Comparison of ENCODE assay signal across 27 cellular contexts in genomic region chr16:86768231-86768791, GRCh38.
DNase-seq lines count a peak whose midpoint lies in the region; ATAC-seq, FAIRE-seq and TF ChIP-seq lines count a peak whose summit lies in the region.
"Had no signal": no experiment of that assay in that cellular context is flagged by ENCODE, and none has a peak within 500 bp of the region (broad histone marks: within the 10 kb centered on the region; RNA-seq: fewer than 3 reads in every experiment).

No MANE protein-coding gene starts in this region.

- no peaks in the 10 kb centered on the region for H3K36me3 Mint-ChIP-seq in astrocyte (ENCODE audit: low read depth, unreplicated experiment)
- H3K36me3 Mint-ChIP-seq: CD8-positive, alpha-beta T cell; naive B cell had no signal

- no peak overlapping the region for H3K4me3 Mint-ChIP-seq in astrocyte (ENCODE audit: unreplicated experiment)
- H3K4me3 Mint-ChIP-seq: activated naive CD4-positive, alpha-beta T cell treated with anti-CD3 and anti-CD28 coated beads for 36 hours; CD8-positive, alpha-beta T cell; naive B cell; T-helper 17 cell had no signal

- no peak for TF ChIP-seq POLR2A in heart left ventricle (IDR thresholded peaks at IDR 0.05)
- no peak for TF ChIP-seq POLR2A in prostate gland (IDR thresholded peaks at IDR 0.05)

- peak overlapping the region; percentile 7 for H3K4me2 ChIP-seq in astrocyte (ENCODE audit: low read length)

- WGBS in heart left ventricle, 4 donors, result 63 to 80% (median 72%) methylated on average over 13 of the region's 13 CpGs
- WGBS in prostate gland, result 62% methylated on average over 13 of the region's 13 CpGs

- H3K27ac ChIP-seq in heart left ventricle (no peak overlapping the region), astrocyte (ENCODE audit: low read depth, low read length) (no peak overlapping the region), prostate gland (no peak overlapping the region)
- H3K27ac ChIP-seq: breast epithelium, transverse colon had no signal

- H3K36me3 ChIP-seq in heart left ventricle (no peaks in the 10 kb centered on the region), astrocyte (ENCODE audit: insufficient read depth, low read length) (no peaks in the 10 kb centered on the region), prostate gland (no peaks in the 10 kb centered on the region)
- H3K36me3 ChIP-seq: BE2C, breast epithelium, transverse colon had no signal

- no peak overlapping the region for H3K27ac Mint-ChIP-seq in astrocyte (ENCODE audit: unreplicated experiment)
- H3K27ac Mint-ChIP-seq: activated naive CD4-positive, alpha-beta T cell treated with anti-CD3 and anti-CD28 coated beads for 36 hours; CD8-positive, alpha-beta T cell; naive B cell; progenitor cell of endocrine pancreas; T-helper 17 cell had no signal

- H3K9me3 ChIP-seq in heart left ventricle (peaks cover 0 to 6% (median 0%) of the 10 kb centered on the region in 12 donors), astrocyte (ENCODE audit: insufficient read depth, low read depth, low read length) (no peaks in the 10 kb centered on the region), prostate gland (no peaks in the 10 kb centered on the region)
- H3K9me3 ChIP-seq: BE2C, breast epithelium, transverse colon had no signal

- peaks cover 1% of the 10 kb centered on the region for H3K9me3 Mint-ChIP-seq in astrocyte (ENCODE audit: unreplicated experiment)
- H3K9me3 Mint-ChIP-seq: activated naive CD4-positive, alpha-beta T cell treated with anti-CD3 and anti-CD28 coated beads for 36 hours; CD8-positive, alpha-beta T cell had no signal

- peaks cover 12% of the 10 kb centered on the region for H3K27me3 Mint-ChIP-seq in astrocyte (ENCODE audit: low read depth, unreplicated experiment)

- no peaks in the 10 kb centered on the region for H4K20me1 ChIP-seq in astrocyte (ENCODE audit: insufficient read depth, low read length)

- intact Hi-C loops in cardiac septum (cut with DNase I), result no loop called here
- intact Hi-C loops in heart left ventricle (cut with DNase I), result loop anchor here in 4 of 10 donors (10.0 kb wide), 3 partner anchors 156 to 286 kb away; partner anchors contain the start of gene FOXL1 (in 2 of the 4)
- intact Hi-C loops in prostate gland (cut with DNase I), result no loop called here

- FAIRE-seq in astrocyte (lab: Jason Lieb, UNC), result no peak
- FAIRE-seq: A204.1, colon, endothelial cell of umbilical vein, islet of Langerhans, K562 had no signal

- H3K4me1 ChIP-seq in heart left ventricle (peaks cover 0 to 3% (median 0%) of the 10 kb centered on the region in 12 donors), astrocyte (ENCODE audit: insufficient read depth, low read length) (peaks cover 27% of the 10 kb centered on the region), prostate gland (replicated peaks) (no peaks in the 10 kb centered on the region)
- H3K4me1 ChIP-seq: BE2C, breast epithelium, transverse colon had no signal

- H3K9ac ChIP-seq in astrocyte (ENCODE audit: low read length), result no peak overlapping the region

- no peak overlapping the region for H3K4me3 ChIP-seq in heart left ventricle
- no peak overlapping the region for H3K4me3 ChIP-seq in astrocyte (ENCODE audit: insufficient read depth, low read depth, low read length)
- H3K4me3 ChIP-seq in prostate gland, result no peak overlapping the region
- H3K4me3 ChIP-seq: breast epithelium, K562, transverse colon had no signal

- DNase-seq in cardiac septum (ENCODE audit: low spot score) (peak; percentile 38), heart left ventricle (no peak), astrocyte (ENCODE audit: low read depth) (peak; percentile 88), kidney tubule cell (ENCODE audit: low spot score) (peak; percentile 67), D341Med (ENCODE audit: low spot score) (no peak), NCI-H446 (lab: John Stamatoyannopoulos, UW) (no peak), amygdala (lab: John Stamatoyannopoulos, UW) (no peak), prostate gland (ENCODE audit: low spot score) (no peak)
- DNase-seq: activated CD4-positive, alpha-beta T cell treated with anti-CD3 and anti-CD28 coated beads, Interleukin-2, amount 50 U/mL, for 48 hours; activated naive CD4-positive, alpha-beta T cell treated with anti-CD3 and anti-CD28 coated beads for 36 hours; BE2C; CD8-positive, alpha-beta T cell; midbrain; naive B cell; NCI-H1092; NCI-H1694 treated with DMSO at 0.1 percent for 48 hours; stimulated activated CD4-positive, alpha-beta T cell treated with anti-CD3 and anti-CD28 coated beads, Interleukin-15, amount 100 ng/mL, for 24 hours; stimulated activated CD4-positive, alpha-beta T cell treated with anti-CD3 and anti-CD28 coated beads, Interleukin-4, amount 100 ng/mL, for 4 hours; T-helper 17 cell; transverse colon had no signal

- ATAC-seq in heart left ventricle, result no peak
- ATAC-seq: CD8-positive, alpha-beta T cell; K562; T-helper 17 cell had no signal

- H3K79me2 ChIP-seq in astrocyte (ENCODE audit: insufficient read depth, low read length), result no peaks in the 10 kb centered on the region

- H3K27me3 ChIP-seq in heart left ventricle (peaks cover 0 to 24% (median 0%) of the 10 kb centered on the region in 9 donors), astrocyte (ENCODE audit: insufficient read depth, low read length) (peaks cover 3% of the 10 kb centered on the region), prostate gland (replicated peaks; ENCODE audit: insufficient read depth) (no peaks in the 10 kb centered on the region)

- H2AFZ ChIP-seq in astrocyte (ENCODE audit: low read depth, low read length), result no peak overlapping the region

- peaks cover 17% of the 10 kb centered on the region for H3K4me1 Mint-ChIP-seq in astrocyte (ENCODE audit: low read depth, unreplicated experiment)
- H3K4me1 Mint-ChIP-seq: naive B cell, T-helper 17 cell had no signal

- no peak for TF ChIP-seq CTCF in heart left ventricle (IDR thresholded peaks at IDR 0.05)
- TF ChIP-seq CTCF in astrocyte (IDR thresholded peaks at IDR 0.05; ENCODE audit: insufficient read depth, low read depth, low read length), result no peak
- TF ChIP-seq CTCF in prostate gland (IDR thresholded peaks at IDR 0.05), result no peak

Comparison
In these comparisons a context has a peak if more than half of its experiments do, and no peak if none do; other contexts are left out.
1. DNase-seq: peak in cardiac septum (single experiment), astrocyte (single experiment) and kidney tubule cell (single experiment); none in heart left ventricle (0 of 5), D341Med (single experiment), NCI-H446 (0 of 2), amygdala (0 of 56) and prostate gland (single experiment).